12 cellular contexts compared by ENCODE assay signal in the genomic region with DNA sequence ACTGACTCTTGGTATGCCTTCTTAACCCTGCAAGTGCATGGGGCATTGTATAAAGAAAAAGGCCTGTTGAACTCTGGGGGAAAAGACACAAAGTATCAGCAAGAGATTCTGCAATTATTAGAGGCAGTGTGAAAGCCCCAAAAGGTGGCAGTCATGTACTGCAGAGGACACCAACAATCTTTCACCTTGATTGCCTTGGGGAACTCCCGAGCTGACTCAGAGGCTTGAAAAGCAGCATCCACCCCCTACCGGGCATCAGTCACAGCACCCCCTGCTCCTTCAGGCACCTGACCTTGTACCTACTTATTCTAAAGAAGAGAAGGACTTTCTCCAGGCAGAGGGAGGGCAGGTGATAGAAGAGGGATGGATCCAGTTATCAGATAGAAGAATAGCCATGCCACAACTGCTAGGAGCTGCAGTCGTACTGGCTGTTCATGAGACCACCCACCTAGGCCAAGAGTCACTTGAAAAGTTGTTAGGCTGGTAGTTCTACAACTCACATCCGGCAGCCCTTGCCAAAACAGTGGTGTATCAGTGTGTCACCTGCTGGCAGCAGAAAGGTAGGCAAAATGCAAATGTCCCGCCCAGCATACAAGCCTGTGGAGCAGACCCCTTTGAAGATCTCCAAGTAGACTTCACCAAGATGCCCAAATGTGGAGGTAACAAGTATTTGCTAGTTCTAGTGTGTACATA.
DNase-seq lines count a peak whose midpoint lies in the region; ATAC-seq and TF ChIP-seq lines count a peak whose summit lies in the region.
"Had no signal": no experiment of that assay in that cellular context is flagged by ENCODE, and none has a peak within 500 bp of the region (broad histone marks: within the 10 kb centered on the region; RNA-seq: fewer than 3 reads in every experiment).

No MANE protein-coding gene starts in this region.

- H3K4me3 Mint-ChIP-seq in naive thymus-derived CD4-positive, alpha-beta T cell: no peak overlapping the region
- H3K4me3 Mint-ChIP-seq: stimulated activated naive CD8-positive, alpha-beta T cell treated with anti-CD3 and anti-CD28 coated beads, Interleukin-15, Interleukin-2, amounts not matched to agents 100 ng/mL and 50 ng/mL, for 24 hours had no signal

- WGBS in mammary epithelial cell (ENCODE audit: low coverage, missing lambda C conversion rate): 20% methylated on average over 5 of the region's 5 CpGs

- H3K9me3 ChIP-seq in mammary epithelial cell (replicated peaks; ENCODE audit: insufficient read depth, low read length): no peaks in the 10 kb centered on the region
- peaks cover 0 to 3% (median 0%) of the 10 kb centered on the region in 3 experiments for H3K9me3 ChIP-seq in naive thymus-derived CD4-positive, alpha-beta T cell (ENCODE audit: control insufficient read depth in 2 of 3, low read length in 3 of 3)
- no peaks in the 10 kb centered on the region for H3K9me3 ChIP-seq in effector memory CD4-positive, alpha-beta T cell (ENCODE audit: control insufficient read depth, low read length)

- TF ChIP-seq CTCF in GM12872 (IDR thresholded peaks at IDR 0.05; ENCODE audit: insufficient read depth, low read depth, low read length) (peak; percentile 45), mammary epithelial cell (conservative IDR thresholded peaks at IDR 0.05 in 1 of 2, IDR thresholded peaks at IDR 0.05 in 1 of 2; ENCODE audit: extremely low read depth in 1 of 2, insufficient read depth in 1 of 2, low read depth in 1 of 2, low read length in 2 of 2) (peak in 1 of 2 donors; percentile 41)

- H3K36me3 ChIP-seq in mammary epithelial cell (ENCODE audit: insufficient read depth, low read length): no peaks in the 10 kb centered on the region
- no peaks in the 10 kb centered on the region for H3K36me3 ChIP-seq in naive thymus-derived CD4-positive, alpha-beta T cell (ENCODE audit: control insufficient read depth in 2 of 3, insufficient read depth in 3 of 3, low read length in 3 of 3)
- H3K36me3 ChIP-seq in effector memory CD4-positive, alpha-beta T cell (ENCODE audit: control insufficient read depth, insufficient read depth, low read length): no peaks in the 10 kb centered on the region
- H3K36me3 ChIP-seq: spleen had no signal

- no peaks in the 10 kb centered on the region for H3K4me1 ChIP-seq in mammary epithelial cell (ENCODE audit: insufficient read depth, low read length)
- no peaks in the 10 kb centered on the region for H3K4me1 ChIP-seq in naive thymus-derived CD4-positive, alpha-beta T cell (ENCODE audit: control insufficient read depth in 2 of 2, insufficient read depth in 2 of 2, low read length in 2 of 2)
- no peaks in the 10 kb centered on the region for H3K4me1 ChIP-seq in effector memory CD4-positive, alpha-beta T cell (ENCODE audit: control insufficient read depth, insufficient read depth, low read length, poor library complexity, severe bottlenecking)
- H3K4me1 ChIP-seq: spleen had no signal

- no TSS peak for BruUV-seq in mammary epithelial cell (replicated peaks; lab: Mats Ljungman, UMichigan)

- no peaks in the 10 kb centered on the region for H3K79me2 ChIP-seq in mammary epithelial cell (ENCODE audit: insufficient read depth, low read length)

- CTCF ChIA-PET in mammary epithelial cell (lab: Charles Lee; ENCODE audit: low non-redundant PET): no interaction called here
- CTCF ChIA-PET in naive thymus-derived CD4-positive, alpha-beta T cell (lab: Charles Lee): no interaction called here

- H3K9ac ChIP-seq in mammary epithelial cell (ENCODE audit: insufficient read depth, low read length): no peak overlapping the region

- H3K27ac Mint-ChIP-seq in naive thymus-derived CD4-positive, alpha-beta T cell: no peak overlapping the region
- H3K27ac Mint-ChIP-seq: stimulated activated naive CD8-positive, alpha-beta T cell treated with anti-CD3 and anti-CD28 coated beads, Interleukin-15, Interleukin-2, amounts not matched to agents 100 ng/mL and 50 ng/mL, for 24 hours had no signal

- no peaks in the 10 kb centered on the region for H3K27me3 Mint-ChIP-seq in naive thymus-derived CD4-positive, alpha-beta T cell
- H3K27me3 Mint-ChIP-seq: stimulated activated naive CD8-positive, alpha-beta T cell treated with anti-CD3 and anti-CD28 coated beads, Interleukin-15, Interleukin-2, amounts not matched to agents 100 ng/mL and 50 ng/mL, for 24 hours had no signal

- no peak overlapping the region for H3K4me3 ChIP-seq in mammary epithelial cell (replicated peaks in 1 of 3; ENCODE audit: insufficient read depth in 1 of 3, low read depth in 2 of 3, low read length in 3 of 3)
- H3K4me3 ChIP-seq in naive thymus-derived CD4-positive, alpha-beta T cell (ENCODE audit: low read length): no peak overlapping the region
- no peak overlapping the region for H3K4me3 ChIP-seq in effector memory CD4-positive, alpha-beta T cell (ENCODE audit: insufficient read depth, low read depth, low read length, poor library complexity, severe bottlenecking)
- H3K4me3 ChIP-seq: spleen had no signal

- H2AFZ ChIP-seq in mammary epithelial cell (ENCODE audit: low read depth, low read length): no peak overlapping the region

- H3K27ac ChIP-seq in mammary epithelial cell (ENCODE audit: insufficient read depth, low read depth, low read length): no peak overlapping the region
- no peak overlapping the region for H3K27ac ChIP-seq in naive thymus-derived CD4-positive, alpha-beta T cell (ENCODE audit: low read depth, low read length)
- H3K27ac ChIP-seq in effector memory CD4-positive, alpha-beta T cell (ENCODE audit: insufficient read depth, low read length, poor library complexity, severe bottlenecking): no peak overlapping the region
- H3K27ac ChIP-seq: spleen had no signal

- H3K4me1 Mint-ChIP-seq in naive thymus-derived CD4-positive, alpha-beta T cell: no peaks in the 10 kb centered on the region

- peak; percentile 63 for DNase-seq in mammary epithelial cell
- DNase-seq in sciatic nerve (ENCODE audit: low spot score): no peak
- DNase-seq in naive thymus-derived CD4-positive, alpha-beta T cell: no peak
- no peak for DNase-seq in effector memory CD4-positive, alpha-beta T cell
- DNase-seq: activated T-cell treated with anti-CD3 and anti-CD28 coated beads, Interleukin-2, amount 50 U/mL, for 1 hour; hypothalamus; spleen had no signal

- no peak overlapping the region for H3K4me2 ChIP-seq in mammary epithelial cell (ENCODE audit: insufficient read depth, low read depth, low read length)

- no peaks in the 10 kb centered on the region for H3K36me3 Mint-ChIP-seq in naive thymus-derived CD4-positive, alpha-beta T cell

- in situ Hi-C loops in mammary epithelial cell (cut with MboI; ENCODE audit: low sequenced_read_pairs in 2 of 2): loop anchor here (5.0 to 25.0 kb wide), 2 partner anchors 214 kb away; no protein-coding TSS in a partner anchor

- POLR2A ChIA-PET in naive thymus-derived CD4-positive, alpha-beta T cell (lab: Charles Lee): no interaction called here

- intact Hi-C loops in mammary epithelial cell (cut with micrococcal nuclease) (loop anchor here (5.0 kb wide), 1 partner anchor 51 kb away; no protein-coding TSS in a partner anchor), sciatic nerve (cut with DNase I) (no loop called here)
- intact Hi-C loops in naive thymus-derived CD4-positive, alpha-beta T cell (cut with micrococcal nuclease): no loop called here

- peak; percentile 80 for ATAC-seq in GM19395 (IDR thresholded peaks at IDR 0.05; ENCODE audit: unreplicated experiment)
- ATAC-seq in HG03439 (IDR thresholded peaks at IDR 0.05; ENCODE audit: unreplicated experiment): peak; percentile 81
- ATAC-seq in sciatic nerve: no peak
- no peak for ATAC-seq in naive thymus-derived CD4-positive, alpha-beta T cell
- no peak for ATAC-seq in activated CD4-positive, CD25-positive, alpha-beta regulatory T cell treated with anti-CD3 and anti-CD28 coated beads, Interleukin-2, amount 50 U/mL, for 24 hours

- no peaks in the 10 kb centered on the region for H4K20me1 ChIP-seq in mammary epithelial cell (ENCODE audit: insufficient read depth, low read length)

- dilution Hi-C loops in mammary epithelial cell (cut with HindIII; ENCODE audit: low sequenced_read_pairs): no loop called here

- H3K9me3 Mint-ChIP-seq in naive thymus-derived CD4-positive, alpha-beta T cell: peaks cover 0 to 9% (median 0%) of the 10 kb centered on the region in 11 donors
- H3K9me3 Mint-ChIP-seq: stimulated activated naive CD8-positive, alpha-beta T cell treated with anti-CD3 and anti-CD28 coated beads, Interleukin-15, Interleukin-2, amounts not matched to agents 100 ng/mL and 50 ng/mL, for 24 hours had no signal

- no peaks in the 10 kb centered on the region for H3K27me3 ChIP-seq in mammary epithelial cell (ENCODE audit: insufficient read depth, low read length)
- H3K27me3 ChIP-seq in naive thymus-derived CD4-positive, alpha-beta T cell (ENCODE audit: control insufficient read depth in 2 of 2, insufficient read depth in 2 of 2, low read length in 2 of 2): no peaks in the 10 kb centered on the region
- no peaks in the 10 kb centered on the region for H3K27me3 ChIP-seq in effector memory CD4-positive, alpha-beta T cell (replicated peaks; ENCODE audit: control insufficient read depth, insufficient read depth, low read length, poor library complexity, severe bottlenecking)
- H3K27me3 ChIP-seq: spleen had no signal

Comparison
In these comparisons a context has a peak if more than half of its experiments do, and no peak if none do; other contexts are left out.
1. ATAC-seq: peak in GM19395 (single experiment) and HG03439 (single experiment); none in sciatic nerve (single experiment), naive thymus-derived CD4-positive, alpha-beta T cell (single experiment) and activated CD4-positive, CD25-positive, alpha-beta regulatory T cell treated with anti-CD3 and anti-CD28 coated beads, Interleukin-2, amount 50 U/mL, for 24 hours (0 of 2).